ENCODE assay signal across 23 cellular contexts in genomic region chrX:154648931-154649863, GRCh38. TPM values are rescaled to one million over a fixed set of nuclear protein-coding genes. Genes with fewer than 3 reads are reported as not detected.
"Had no signal": no experiment of that assay in that cellular context is flagged by ENCODE, and none has a peak within 500 bp of the region (broad histone marks: within the 10 kb centered on the region; RNA-seq: fewer than 3 reads in every experiment).

No MANE protein-coding gene starts in this region.

- ATAC-seq: body of pancreas; mucosa of descending colon; naive thymus-derived CD4-positive, alpha-beta T cell had no signal

- DNase-seq: activated B cell treated with CpG ODN at 0.5 μM for 24 hours; activated CD4-positive, alpha-beta T cell treated with anti-CD3 and anti-CD28 coated beads for 48 hours; activated naive CD8-positive, alpha-beta T cell treated with anti-CD3 and anti-CD28 coated beads for 36 hours; body of pancreas; colonic mucosa; effector CD8-positive, alpha-beta T cell; esophagus squamous epithelium; hypothalamus; mucosa of descending colon; naive thymus-derived CD4-positive, alpha-beta T cell; nucleus accumbens; right lobe of liver; stomach; T-helper 2 cell; testis had no signal

- H3K4me3 Mint-ChIP-seq: activated B cell treated with CpG ODN at 0.5 μM for 24 hours; activated naive CD8-positive, alpha-beta T cell treated with anti-CD3 and anti-CD28 coated beads for 36 hours; activated T-helper 1 cell treated with anti-CD3 and anti-CD28 coated beads, Interleukin-12 subunit alpha, Interleukin-12 subunit beta, Interleukin-2, Interleukin-4 antibody, amounts not matched to agents 30 ng/mL and 10 ng/mL and 1 ng/mL, durations not matched to agents 14 hours and 24 hours and 36 hours; naive thymus-derived CD4-positive, alpha-beta T cell had no signal

- H3K4me3 ChIP-seq: body of pancreas, colonic mucosa, esophagus squamous epithelium, lung, mucosa of descending colon, prostate gland, right lobe of liver, smooth muscle cell, stomach, testis had no signal

- H3K27me3 Mint-ChIP-seq: activated B cell treated with CpG ODN at 0.5 μM for 24 hours; activated naive CD8-positive, alpha-beta T cell treated with anti-CD3 and anti-CD28 coated beads for 36 hours; naive thymus-derived CD4-positive, alpha-beta T cell had no signal

- H3K9me3 ChIP-seq: body of pancreas, colonic mucosa, esophagus squamous epithelium, mucosa of descending colon, prostate gland, right lobe of liver, testis had no signal

- H3K4me1 ChIP-seq: body of pancreas, colonic mucosa, esophagus squamous epithelium, prostate gland, right lobe of liver, stomach, testis had no signal

- H3K9me3 Mint-ChIP-seq: activated B cell treated with CpG ODN at 0.5 μM for 24 hours; activated naive CD8-positive, alpha-beta T cell treated with anti-CD3 and anti-CD28 coated beads for 36 hours; activated T-helper 1 cell treated with anti-CD3 and anti-CD28 coated beads, Interleukin-12 subunit alpha, Interleukin-12 subunit beta, Interleukin-2, Interleukin-4 antibody, amounts not matched to agents 30 ng/mL and 10 ng/mL and 1 ng/mL, durations not matched to agents 14 hours and 24 hours and 36 hours; naive thymus-derived CD4-positive, alpha-beta T cell had no signal

- H3K27ac ChIP-seq: body of pancreas, colonic mucosa, esophagus squamous epithelium, prostate gland, right lobe of liver, stomach, testis had no signal

- H3K27me3 ChIP-seq: body of pancreas, colonic mucosa, esophagus squamous epithelium, right lobe of liver, testis had no signal

- H3K36me3 ChIP-seq: colonic mucosa, esophagus squamous epithelium, prostate gland, right lobe of liver, stomach had no signal

- H3K4me1 Mint-ChIP-seq: activated B cell treated with CpG ODN at 0.5 μM for 24 hours; activated naive CD8-positive, alpha-beta T cell treated with anti-CD3 and anti-CD28 coated beads for 36 hours; naive thymus-derived CD4-positive, alpha-beta T cell had no signal

- H3K27ac Mint-ChIP-seq: activated B cell treated with CpG ODN at 0.5 μM for 24 hours; activated naive CD8-positive, alpha-beta T cell treated with anti-CD3 and anti-CD28 coated beads for 36 hours; activated T-helper 1 cell treated with anti-CD3 and anti-CD28 coated beads, Interleukin-12 subunit alpha, Interleukin-12 subunit beta, Interleukin-2, Interleukin-4 antibody, amounts not matched to agents 30 ng/mL and 10 ng/mL and 1 ng/mL, durations not matched to agents 14 hours and 24 hours and 36 hours; naive thymus-derived CD4-positive, alpha-beta T cell had no signal

- H3K36me3 Mint-ChIP-seq: activated naive CD8-positive, alpha-beta T cell treated with anti-CD3 and anti-CD28 coated beads for 36 hours; naive thymus-derived CD4-positive, alpha-beta T cell had no signal

RNA-seq across cellular contexts. Expression of gene CTAG2, which starts 4.2 kb away (rescaled TPM):
- total RNA-seq: activated B cell treated with CpG ODN at 0.5 μM for 24 hours; activated T-helper 1 cell treated with anti-CD3 and anti-CD28 coated beads, Interleukin-12 subunit alpha, Interleukin-12 subunit beta, Interleukin-2, Interleukin-4 antibody, amounts not matched to agents 30 ng/mL and 10 ng/mL and 1 ng/mL, durations not matched to agents 14 hours and 24 hours and 36 hours; body of pancreas; colonic mucosa; endothelial cell of umbilical vein; esophagus squamous epithelium; fibroblast of villous mesenchyme; glomerular endothelial cell; lung; mucosa of descending colon; naive thymus-derived CD4-positive, alpha-beta T cell; right lobe of liver; smooth muscle cell; stomach; ureter had no signal
- polyA plus RNA-seq: endothelial cell of umbilical vein; naive thymus-derived CD4-positive, alpha-beta T cell; smooth muscle cell had no signal

RNA-seq across cellular contexts. Expression of gene CTAG1B, which starts 30.1 kb away (rescaled TPM):
- total RNA-seq: activated B cell treated with CpG ODN at 0.5 μM for 24 hours; activated naive CD8-positive, alpha-beta T cell treated with anti-CD3 and anti-CD28 coated beads for 36 hours; activated T-helper 1 cell treated with anti-CD3 and anti-CD28 coated beads, Interleukin-12 subunit alpha, Interleukin-12 subunit beta, Interleukin-2, Interleukin-4 antibody, amounts not matched to agents 30 ng/mL and 10 ng/mL and 1 ng/mL, durations not matched to agents 14 hours and 24 hours and 36 hours; body of pancreas; colonic mucosa; endothelial cell of umbilical vein; esophagus squamous epithelium; fibroblast of villous mesenchyme; glomerular endothelial cell; lung; mucosa of descending colon; naive thymus-derived CD4-positive, alpha-beta T cell; right lobe of liver; smooth muscle cell; stomach; ureter had no signal
- polyA plus RNA-seq: endothelial cell of umbilical vein; lung; naive thymus-derived CD4-positive, alpha-beta T cell; smooth muscle cell; stomach had no signal
